25 cellular contexts compared by ENCODE assay signal in the genomic region with DNA sequence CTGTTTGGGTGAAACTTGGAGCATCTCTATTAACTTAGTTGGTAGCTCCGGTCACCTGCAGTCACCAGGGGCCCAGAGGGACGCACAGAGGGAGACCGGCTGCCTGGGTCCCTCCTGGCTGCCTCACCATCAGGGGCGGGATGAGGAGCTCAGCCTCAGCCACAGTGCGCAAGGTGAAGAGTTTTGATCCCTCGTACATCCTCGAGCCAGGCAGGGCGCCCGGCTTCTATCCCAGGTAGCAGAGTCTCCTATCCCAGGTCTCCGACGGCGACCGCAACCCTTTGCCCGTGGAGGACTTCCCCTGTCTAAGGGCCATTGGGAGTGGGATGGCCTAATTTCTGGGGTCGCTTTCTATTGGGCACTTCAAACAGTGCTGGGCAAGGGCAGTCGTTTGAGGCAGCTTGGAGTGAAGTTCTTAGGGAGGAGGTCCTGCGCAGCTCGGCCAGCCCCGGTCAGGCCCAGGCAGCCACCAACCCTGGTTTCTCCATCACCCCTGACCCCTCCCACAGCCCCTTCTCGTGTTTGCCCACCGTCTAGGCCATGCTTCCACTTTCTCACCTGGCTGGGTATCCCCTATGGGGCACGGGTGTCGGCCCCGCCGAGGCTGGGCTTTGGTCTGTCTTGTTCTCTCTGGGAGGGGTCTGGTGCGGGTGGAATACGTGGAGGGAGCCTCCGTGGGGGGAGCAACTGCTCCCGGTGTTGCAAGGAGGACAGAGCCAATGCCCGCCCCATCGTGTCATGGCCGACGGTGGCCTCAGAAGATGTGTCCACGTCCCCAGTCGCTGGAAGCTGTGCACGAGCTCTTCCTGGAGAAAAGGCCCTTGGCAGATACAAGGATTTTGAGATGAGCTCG. TPM values are rescaled to one million over a fixed set of nuclear protein-coding genes. Genes with fewer than 3 reads are reported as not detected.
A peak's percentile ranks its signal among the peaks of the same experiment; 100 is the strongest.
DNase-seq lines count a peak whose midpoint lies in the region; ATAC-seq, FAIRE-seq and TF ChIP-seq lines count a peak whose summit lies in the region.
"Had no signal": no experiment of that assay in that cellular context is flagged by ENCODE, and none has a peak within 500 bp of the region (broad histone marks: within the 10 kb centered on the region; RNA-seq: fewer than 3 reads in every experiment).

No MANE protein-coding gene starts in this region.

- H3K14ac ChIP-seq in H1 (ENCODE audit: insufficient read length) = no peak overlapping the region

- H3K27ac Mint-ChIP-seq in activated CD8-positive, alpha-beta memory T cell treated with anti-CD3 and anti-CD28 coated beads, Interleukin-2, amount 10 ng/mL, durations not matched to agents 7 days and 5 days = no peak overlapping the region
- no peak overlapping the region for H3K27ac Mint-ChIP-seq in CD4-positive, alpha-beta T cell
- H3K27ac Mint-ChIP-seq: CD4-positive, CD25-positive, alpha-beta regulatory T cell; HFFc6 had no signal

- H2AFZ ChIP-seq in H1 (ENCODE audit: low read length) = no peak overlapping the region

- CTCF ChIA-PET in activated CD8-positive, alpha-beta memory T cell treated with anti-CD3 and anti-CD28 coated beads, Interleukin-2, amount 10 ng/mL, durations not matched to agents 7 days and 5 days (lab: Charles Lee) = no interaction called here
- CTCF ChIA-PET in H1 (lab: Charles Lee; ENCODE audit: partially characterized antibody) = interaction anchor here (0.7 to 2.2 kb wide), 10 partner anchors 13 to 186 kb away, joined by 3 to 11 read pairs (median 4); no protein-coding TSS in a partner anchor
- CTCF ChIA-PET in CD4-positive, alpha-beta T cell (lab: Charles Lee) = no interaction called here

- no peaks in the 10 kb centered on the region for H3K23me2 ChIP-seq in H1 (ENCODE audit: low read depth, low read length)

- peak; percentile 37 for DNase-seq in activated CD8-positive, alpha-beta memory T cell treated with anti-CD3 and anti-CD28 coated beads, Interleukin-2, amount 10 ng/mL, durations not matched to agents 7 days and 5 days
- no peak for DNase-seq in activated CD8-positive, alpha-beta memory T cell treated with anti-CD3 and anti-CD28 coated beads, Interleukin-2, amount 50 U/mL, for 48 hours
- DNase-seq in GM03348 (ENCODE audit: low spot score) (peak; percentile 3), H1 (ENCODE audit: low read depth in 1 of 2, low spot score in 2 of 2) (no peak), spleen (peak; percentile 62)
- DNase-seq in CD4-positive, alpha-beta T cell = no peak
- DNase-seq: amniotic stem cell; dermis blood vessel endothelial cell; DMS153; HFFc6; NCI-H1436; NCI-H524 treated with DMSO at 0.1 percent for 48 hours; stimulated activated CD4-positive, alpha-beta T cell treated with anti-CD3 and anti-CD28 coated beads, Interleukin-12 subunit alpha, Interleukin-12 subunit beta, amount 100 ng/mL, for 4 hours had no signal

- H3K4me3 ChIP-seq in H1 (ENCODE audit: extremely low read depth in 1 of 4, insufficient read depth in 2 of 4, low read depth in 3 of 4, low read length in 4 of 4) (no peak overlapping the region), spleen (no peak overlapping the region)
- H3K4me3 ChIP-seq: GM12878, heart left ventricle had no signal

- peaks cover 2% of the 10 kb centered on the region for H3K4me1 Mint-ChIP-seq in activated CD8-positive, alpha-beta memory T cell treated with anti-CD3 and anti-CD28 coated beads, Interleukin-2, amount 10 ng/mL, durations not matched to agents 7 days and 5 days
- H3K4me1 Mint-ChIP-seq in CD4-positive, alpha-beta T cell (ENCODE audit: low read depth) = peaks cover 8% of the 10 kb centered on the region

- no peak for TF ChIP-seq EP300 in H1 (IDR thresholded peaks at IDR 0.05; ENCODE audit: borderline replicate concordance in 1 of 2, low read depth in 2 of 2, low read length in 2 of 2)

- no peak overlapping the region for H2BK120ac ChIP-seq in H1 (replicated peaks; ENCODE audit: low read depth, low read length)

- TF ChIP-seq CTCF in H1 (IDR thresholded peaks at IDR 0.05; ENCODE audit: control extremely low read depth in 1 of 3, insufficient read depth in 1 of 3, low read depth in 1 of 3, low read length in 3 of 3) (no peak), spleen (IDR thresholded peaks at IDR 0.05 in 8 of 11, conservative IDR thresholded peaks at IDR 0.05 in 3 of 11) (no peak)
- TF ChIP-seq CTCF in CD4-positive, alpha-beta T cell (IDR thresholded peaks at IDR 0.05) = no peak

- no peaks in the 10 kb centered on the region for H4K20me1 ChIP-seq in H1 (replicated peaks in 1 of 2; ENCODE audit: control insufficient read depth in 1 of 2, insufficient read depth in 2 of 2, low read length in 2 of 2)

- WGBS in H1 (ENCODE audit: extremely low coverage in 1 of 2, insufficient coverage in 1 of 2, insufficient read length in 1 of 2, insufficient replicate concordance in 2 of 2, low coverage in 1 of 2, low lambda C conversion rate in 2 of 2, missing lambda C conversion rate in 1 of 2), 2 experiments = 90% methylated on average over 29 of the region's 37 CpGs; no CpG with 5 or more reads in 1 of the 2 experiments
- WGBS in spleen, 5 donors = 80 to 85% (median 83%) methylated on average over 24 to 37 of the region's 37 CpGs

- no peak overlapping the region; the same call in 1 of the 2 replicates for H3K18ac ChIP-seq in H1 (ENCODE audit: extremely low read depth, low read length)

- H3K36me3 Mint-ChIP-seq in activated CD8-positive, alpha-beta memory T cell treated with anti-CD3 and anti-CD28 coated beads, Interleukin-2, amount 10 ng/mL, durations not matched to agents 7 days and 5 days = no peaks in the 10 kb centered on the region
- no peaks in the 10 kb centered on the region for H3K36me3 Mint-ChIP-seq in CD4-positive, alpha-beta T cell (ENCODE audit: low read depth)
- H3K36me3 Mint-ChIP-seq: CD4-positive, CD25-positive, alpha-beta regulatory T cell had no signal

- H4K91ac ChIP-seq in H1 (replicated peaks; ENCODE audit: insufficient read length, low read length) = no peak overlapping the region

- H3K4me1 ChIP-seq in H1 (replicated peaks in 1 of 4; ENCODE audit: control insufficient read depth in 3 of 4, insufficient read depth in 4 of 4, low read length in 3 of 4) (peaks cover 0 to 23% (median 10%) of the 10 kb centered on the region in 4 experiments; a peak in 6 of 7 replicates), spleen (peaks cover 0 to 16% (median under 1%) of the 10 kb centered on the region in 6 donors)

- H3K4me3 Mint-ChIP-seq in activated CD8-positive, alpha-beta memory T cell treated with anti-CD3 and anti-CD28 coated beads, Interleukin-2, amount 10 ng/mL, durations not matched to agents 7 days and 5 days = no peak overlapping the region
- H3K4me3 Mint-ChIP-seq in CD4-positive, alpha-beta T cell = no peak overlapping the region
- H3K4me3 Mint-ChIP-seq: CD4-positive, CD25-positive, alpha-beta regulatory T cell; HFFc6 had no signal

- no peak overlapping the region for H3K27ac ChIP-seq in H1 (ENCODE audit: low read depth, low read length)
- no peak overlapping the region for H3K27ac ChIP-seq in spleen
- H3K27ac ChIP-seq in CD4-positive, alpha-beta T cell (ENCODE audit: low read depth, low read length) = no peak overlapping the region
- H3K27ac ChIP-seq: heart left ventricle, neutrophil had no signal

- H3K9me3 Mint-ChIP-seq in activated CD8-positive, alpha-beta memory T cell treated with anti-CD3 and anti-CD28 coated beads, Interleukin-2, amount 10 ng/mL, durations not matched to agents 7 days and 5 days (ENCODE audit: low read depth) = no peaks in the 10 kb centered on the region
- H3K9me3 Mint-ChIP-seq in CD4-positive, alpha-beta T cell = no peaks in the 10 kb centered on the region
- H3K9me3 Mint-ChIP-seq: CD4-positive, CD25-positive, alpha-beta regulatory T cell; HFFc6 had no signal

- H4K8ac ChIP-seq in H1 (ENCODE audit: extremely low read depth, insufficient read depth, low read length) = no peak overlapping the region

- no peak overlapping the region for H2BK20ac ChIP-seq in H1 (ENCODE audit: low read length)

- H3K27me3 ChIP-seq in H1 (replicated peaks in 1 of 4; ENCODE audit: control insufficient read depth in 3 of 4, extremely low read depth in 1 of 4, insufficient read depth in 3 of 4, low read length in 3 of 4) (no peaks in the 10 kb centered on the region), spleen (replicated peaks in 1 of 7) (peaks cover 0 to 78% (median 1%) of the 10 kb centered on the region in 7 donors)
- peaks cover 5% of the 10 kb centered on the region for H3K27me3 ChIP-seq in CD4-positive, alpha-beta T cell (ENCODE audit: control insufficient read depth, insufficient read depth, low read length)

- peak overlapping the region; percentile 71; the same call in 1 of the 2 replicates for H2BK5ac ChIP-seq in H1 (ENCODE audit: low read depth, low read length)

- H3K9me3 ChIP-seq in H1 (ENCODE audit: insufficient read depth in 2 of 2, low read depth in 1 of 2, low read length in 1 of 2) (no peaks in the 10 kb centered on the region), spleen (no peaks in the 10 kb centered on the region)
- no peaks in the 10 kb centered on the region for H3K9me3 ChIP-seq in CD4-positive, alpha-beta T cell (ENCODE audit: control insufficient read depth, low read length)
- H3K9me3 ChIP-seq: heart left ventricle, neutrophil had no signal

- FAIRE-seq in H1 (lab: Jason Lieb, UNC) = no peak
- FAIRE-seq: endothelial cell of umbilical vein, GM12878 had no signal

- no peak overlapping the region for H4K5ac ChIP-seq in H1 (ENCODE audit: insufficient read length, low read depth, low read length)

- H3K4me2 ChIP-seq in H1 (ENCODE audit: insufficient read depth in 1 of 2, low read depth in 2 of 2, low read length in 2 of 2) = no peak overlapping the region

- no peak overlapping the region for H2AK5ac ChIP-seq in H1 (ENCODE audit: low read depth, low read length)

- H3K56ac ChIP-seq in H1 (replicated peaks; ENCODE audit: insufficient read length, low read depth, low read length) = no peak overlapping the region

- no peaks in the 10 kb centered on the region for H3K79me2 ChIP-seq in H1 (ENCODE audit: control insufficient read depth in 1 of 2, insufficient read depth in 2 of 2, low read length in 2 of 2)

- H2BK12ac ChIP-seq in H1 (ENCODE audit: low read depth, low read length) = no peak overlapping the region

- H3K9ac ChIP-seq in H1 (replicated peaks in 1 of 4; ENCODE audit: extremely low read depth in 1 of 4, low read depth in 3 of 4, low read length in 3 of 4) = no peak overlapping the region

- no peaks in the 10 kb centered on the region for H3K79me1 ChIP-seq in H1 (ENCODE audit: low read depth, low read length)

- TF ChIP-seq RAD21 in H1 (IDR thresholded peaks at IDR 0.05 in 1 of 2, conservative IDR thresholded peaks at IDR 0.05 in 1 of 2; ENCODE audit: low read depth in 2 of 2, low read length in 2 of 2) = no peak

- peak overlapping the region; percentile 88; the same call in 1 of the 2 replicates for H2BK15ac ChIP-seq in H1 (ENCODE audit: low read length)

- H3K36me3 ChIP-seq in H1 (ENCODE audit: control insufficient read depth in 2 of 4, insufficient read depth in 4 of 4, low read length in 3 of 4) (no peaks in the 10 kb centered on the region), spleen (no peaks in the 10 kb centered on the region)
- H3K36me3 ChIP-seq: heart left ventricle, neutrophil had no signal

- peaks cover 8% of the 10 kb centered on the region for H3K27me3 Mint-ChIP-seq in activated CD8-positive, alpha-beta memory T cell treated with anti-CD3 and anti-CD28 coated beads, Interleukin-2, amount 10 ng/mL, durations not matched to agents 7 days and 5 days
- peaks cover 13% of the 10 kb centered on the region for H3K27me3 Mint-ChIP-seq in CD4-positive, alpha-beta T cell
- H3K27me3 Mint-ChIP-seq: CD4-positive, CD25-positive, alpha-beta regulatory T cell had no signal

- H3K23ac ChIP-seq in H1 (ENCODE audit: insufficient read length) = no peak overlapping the region

- intact Hi-C loops in spleen (cut with DNase I; ENCODE audit: low total_unique reads) = no loop called here
- intact Hi-C loops in CD4-positive, alpha-beta T cell (cut with DNase I, micrococcal nuclease) = no loop called here

- TF ChIP-seq POLR2A in H1 (IDR thresholded peaks at IDR 0.05; ENCODE audit: control extremely low read depth in 1 of 2, low read depth in 2 of 2, low read length in 2 of 2) (no peak), spleen (IDR thresholded peaks at IDR 0.05) (no peak)

- ATAC-seq in activated CD8-positive, alpha-beta memory T cell treated with anti-CD3 and anti-CD28 coated beads, Interleukin-2, amount 10 ng/mL, durations not matched to agents 7 days and 5 days = no peak
- no peak for ATAC-seq in HG02759 (IDR thresholded peaks at IDR 0.05; ENCODE audit: unreplicated experiment)
- ATAC-seq in CD4-positive, alpha-beta T cell (ENCODE audit: poor library complexity) = no peak
- ATAC-seq in HG02970 (IDR thresholded peaks at IDR 0.05; ENCODE audit: low FRiP score, unreplicated experiment) = no peak
- ATAC-seq: GM12878, heart left ventricle had no signal

- POLR2A ChIA-PET in H1 (lab: Charles Lee; ENCODE audit: partially characterized antibody) = no interaction called here
- POLR2A ChIA-PET in CD4-positive, alpha-beta T cell (lab: Charles Lee) = no interaction called here

- peak overlapping the region; percentile 53 for H3K4ac ChIP-seq in H1 (replicated peaks; ENCODE audit: insufficient read length, low read depth, low read length)

RNA-seq across cellular contexts. Expression of a gene that starts 3.6 kb away (rescaled TPM):
- total RNA-seq in activated CD8-positive, alpha-beta memory T cell treated with anti-CD3 and anti-CD28 coated beads, Interleukin-2, amount 10 ng/mL, durations not matched to agents 7 days and 5 days = not detected
- not detected in 2 replicates for total RNA-seq in H1 (2021; fragmentation: NEBNext Ultra II Directional; extraction: Animal tissue kit (Norgen Biotek cat#: 25700))
- polyA plus RNA-seq in H1 (2011; rRNA removed) (not detected in 2 replicates), spleen (not detected)
- polyA plus RNA-seq in H1 (2011; cell fraction: cytosol; rRNA removed) = not detected
- not detected for polyA plus RNA-seq in H1 (2011; cell fraction: nucleus; rRNA removed)
- not detected in 4 replicates for polyA plus RNA-seq in H1 (2012, experiment 1 of 2)
- polyA plus RNA-seq in H1 (2012, experiment 2 of 2) = not detected
- polyA plus RNA-seq in H1 (2013, experiment 1 of 2) = not detected
- polyA plus RNA-seq in H1 (2013, experiment 2 of 2) = not detected
- polyA minus RNA-seq in H1 (2011; rRNA and poly(A)+ RNA removed) = not detected in 2 replicates
- not detected for polyA minus RNA-seq in H1 (2011; cell fraction: cytosol; rRNA and poly(A)+ RNA removed)
- not detected for polyA minus RNA-seq in H1 (2011; cell fraction: nucleus; rRNA and poly(A)+ RNA removed)
- not detected for total RNA-seq in spleen
- total RNA-seq in CD4-positive, alpha-beta T cell = not detected
- total RNA-seq: CD4-positive, CD25-positive, alpha-beta regulatory T cell; dermis blood vessel endothelial cell; endothelial cell of umbilical vein; GM12878; heart left ventricle; HFFc6; lower leg skin; MCF 10A; mucosa of gallbladder; renal cortical epithelial cell; urinary bladder had no signal
- polyA plus RNA-seq: CD4-positive, CD25-positive, alpha-beta regulatory T cell; endothelial cell of umbilical vein; GM12878; heart left ventricle; urinary bladder had no signal

RNA-seq across cellular contexts. Expression of a gene that starts 10.0 kb away (rescaled TPM):
- total RNA-seq in activated CD8-positive, alpha-beta memory T cell treated with anti-CD3 and anti-CD28 coated beads, Interleukin-2, amount 10 ng/mL, durations not matched to agents 7 days and 5 days = not detected
- not detected in 2 replicates for total RNA-seq in H1 (2021; fragmentation: NEBNext Ultra II Directional; extraction: Animal tissue kit (Norgen Biotek cat#: 25700))
- not detected in 2 replicates for polyA plus RNA-seq in H1 (2011; rRNA removed)
- not detected for polyA plus RNA-seq in H1 (2011; cell fraction: cytosol; rRNA removed)
- polyA plus RNA-seq in H1 (2011; cell fraction: nucleus; rRNA removed) = not detected
- not detected in 4 replicates for polyA plus RNA-seq in H1 (2012, experiment 1 of 2)
- polyA plus RNA-seq in H1 (2012, experiment 2 of 2) = not detected
- polyA plus RNA-seq in H1 (2013, experiment 1 of 2) = 0.04 TPM
- not detected for polyA plus RNA-seq in H1 (2013, experiment 2 of 2)
- not detected in 2 replicates for polyA minus RNA-seq in H1 (2011; rRNA and poly(A)+ RNA removed)
- not detected for polyA minus RNA-seq in H1 (2011; cell fraction: cytosol; rRNA and poly(A)+ RNA removed)
- polyA minus RNA-seq in H1 (2011; cell fraction: nucleus; rRNA and poly(A)+ RNA removed) = not detected
- total RNA-seq in spleen = 1 to 10 TPM in 2 of 7 donors, under 1 TPM in 2, not detected in 3; 0.41 to 1.9 (median 1.2) TPM
- not detected for polyA plus RNA-seq in spleen
- total RNA-seq in CD4-positive, alpha-beta T cell = not detected
- total RNA-seq: CD4-positive, CD25-positive, alpha-beta regulatory T cell; dermis blood vessel endothelial cell; endothelial cell of umbilical vein; HFFc6; lower leg skin; MCF 10A; renal cortical epithelial cell; urinary bladder had no signal
- polyA plus RNA-seq: CD4-positive, CD25-positive, alpha-beta regulatory T cell; endothelial cell of umbilical vein; GM12878 had no signal

RNA-seq across cellular contexts. Expression of a gene that starts 57.1 kb away (rescaled TPM):
- 1 to 10 TPM; 2.5 to 2.6 TPM for total RNA-seq in activated CD8-positive, alpha-beta memory T cell treated with anti-CD3 and anti-CD28 coated beads, Interleukin-2, amount 10 ng/mL, durations not matched to agents 7 days and 5 days
- total RNA-seq in H1 (2021; fragmentation: NEBNext Ultra II Directional; extraction: Animal tissue kit (Norgen Biotek cat#: 25700)) = 7.9 and 9.9 TPM in 2 replicates
- polyA plus RNA-seq in H1 (2011; rRNA removed) (3.4 and 6.0 TPM in 2 replicates), spleen (10 to 100 TPM in 2 of 3 donors, 1 to 10 TPM in 1; 5.1 to 21.6 (median 10.7) TPM)
- polyA plus RNA-seq in H1 (2011; cell fraction: cytosol; rRNA removed) = 5.8 TPM
- polyA plus RNA-seq in H1 (2011; cell fraction: nucleus; rRNA removed) = 19.5 TPM
- polyA plus RNA-seq in H1 (2012, experiment 1 of 2) = 3.8 to 7.3 TPM (median 6.6 TPM) in 4 replicates
- 4.9 TPM for polyA plus RNA-seq in H1 (2012, experiment 2 of 2)
- 3.3 TPM for polyA plus RNA-seq in H1 (2013, experiment 1 of 2)
- polyA plus RNA-seq in H1 (2013, experiment 2 of 2) = 2.9 TPM
- 4.3 and 5.5 TPM in 2 replicates for polyA minus RNA-seq in H1 (2011; rRNA and poly(A)+ RNA removed)
- polyA minus RNA-seq in H1 (2011; cell fraction: cytosol; rRNA and poly(A)+ RNA removed) = 9.7 TPM
- polyA minus RNA-seq in H1 (2011; cell fraction: nucleus; rRNA and poly(A)+ RNA removed) = 13.0 TPM
- 10 to 100 TPM; 37.2 to 91.2 (median 73.3) TPM for total RNA-seq in spleen
- 1 to 10 TPM; 6.7 to 9.1 TPM for total RNA-seq in CD4-positive, alpha-beta T cell
- total RNA-seq: GM12878 had no signal
- polyA plus RNA-seq: GM12878 had no signal

Comparison
In these comparisons a context has a peak if more than half of its experiments do, and no peak if none do; other contexts are left out.
1. DNase-seq: peak in activated CD8-positive, alpha-beta memory T cell treated with anti-CD3 and anti-CD28 coated beads, Interleukin-2, amount 10 ng/mL, durations not matched to agents 7 days and 5 days (single experiment), GM03348 (single experiment) and spleen (single experiment); none in activated CD8-positive, alpha-beta memory T cell treated with anti-CD3 and anti-CD28 coated beads, Interleukin-2, amount 50 U/mL, for 48 hours (single experiment), H1 (0 of 2) and CD4-positive, alpha-beta T cell (0 of 10).